In genomic region chr13:89352384-89352783, GRCh38 we compare ENCODE assay signal across 20 cellular contexts.
DNase-seq lines count a peak whose midpoint lies in the region; ATAC-seq, FAIRE-seq and TF ChIP-seq lines count a peak whose summit lies in the region.
"Had no signal": no experiment of that assay in that cellular context is flagged by ENCODE, and none has a peak within 500 bp of the region (broad histone marks: within the 10 kb centered on the region; RNA-seq: fewer than 3 reads in every experiment).

No MANE protein-coding gene starts in this region.

- no peak overlapping the region for H3K4me2 ChIP-seq in HepG2 (ENCODE audit: low read depth, low read length)
- H3K4me2 ChIP-seq: A549; BLaER1 treated with 17β-estradiol and CSF1 and Interleukin-3, amounts not matched to agents 10 nM and 100 nM had no signal

- in situ Hi-C loops in HepG2 (cut with HindIII; ENCODE audit: extremely low pct_ligation_motif_present, low pct_unique_long_range_greater_than_20kb): no loop called here

- WGBS in liver: 25% methylated on average over 2 of the region's 2 CpGs
- 0% methylated on average over 2 of the region's 2 CpGs for WGBS in HepG2 (ENCODE audit: low lambda C conversion rate)

- no peaks in the 10 kb centered on the region for H3K9me3 ChIP-seq in liver (ENCODE audit: control insufficient read depth in 4 of 4, low read length in 3 of 4)
- H3K9me3 ChIP-seq in HepG2 (ENCODE audit: low read length): no peaks in the 10 kb centered on the region
- H3K9me3 ChIP-seq: A549; BLaER1 treated with 17β-estradiol and CSF1 and Interleukin-3, amounts not matched to agents 10 nM and 100 nM; Caco-2 had no signal

- FAIRE-seq in HepG2 (lab: Jason Lieb, UNC): no peak
- FAIRE-seq: A549, D721Med, G401.6, GM12891, GM19239 had no signal

- H3K27ac ChIP-seq in liver (ENCODE audit: low read depth in 1 of 2, low read length in 2 of 2) (no peak overlapping the region), HepG2 (ENCODE audit: extremely low read length, insufficient read depth, low read length) (no peak overlapping the region)
- H3K27ac ChIP-seq: 22Rv1; A549; BLaER1 treated with 17β-estradiol and CSF1 and Interleukin-3, amounts not matched to agents 10 nM and 100 nM; C4-2B had no signal

- TF ChIP-seq RAD21 in liver (IDR thresholded peaks at IDR 0.05): no peak
- no peak for TF ChIP-seq RAD21 in HepG2 (CRISPR knock-in tag; IDR thresholded peaks at IDR 0.05)

- no peak overlapping the region for H2AFZ ChIP-seq in HepG2 (ENCODE audit: low read length)

- no peaks in the 10 kb centered on the region for H3K36me3 ChIP-seq in liver (ENCODE audit: control insufficient read depth in 4 of 4, insufficient read depth in 3 of 4, low read depth in 1 of 4, low read length in 3 of 4)
- H3K36me3 ChIP-seq in HepG2 (replicated peaks in 1 of 2; ENCODE audit: control insufficient read depth in 1 of 2, insufficient read depth in 2 of 2, low read length in 2 of 2): no peaks in the 10 kb centered on the region
- H3K36me3 ChIP-seq: BLaER1 treated with 17β-estradiol and CSF1 and Interleukin-3, amounts not matched to agents 10 nM and 100 nM had no signal

- no TSS peak for BruUV-seq in HepG2 (replicated peaks; lab: Mats Ljungman, UMichigan)

- H3K9ac ChIP-seq in liver (ENCODE audit: low read depth in 1 of 2, low read length in 2 of 2): no peak overlapping the region
- H3K9ac ChIP-seq in HepG2 (ENCODE audit: insufficient read depth, low read depth, low read length): no peak overlapping the region
- H3K9ac ChIP-seq: BLaER1 treated with 17β-estradiol and CSF1 and Interleukin-3, amounts not matched to agents 10 nM and 100 nM had no signal

- H3K4me1 ChIP-seq in liver (ENCODE audit: control insufficient read depth in 4 of 4, insufficient read depth in 4 of 4, low read length in 3 of 4) (peaks cover 0 to 2% (median 0%) of the 10 kb centered on the region in 4 donors), HepG2 (ENCODE audit: insufficient read depth, low read length) (no peaks in the 10 kb centered on the region)
- H3K4me1 ChIP-seq: A549; BLaER1 treated with 17β-estradiol and CSF1 and Interleukin-3, amounts not matched to agents 10 nM and 100 nM; Caco-2 had no signal

- H3K4me3 ChIP-seq in liver (ENCODE audit: low read depth in 1 of 3, low read length in 3 of 3) (no peak overlapping the region), HepG2 (replicated peaks in 1 of 3; ENCODE audit: insufficient read depth in 1 of 3, low read depth in 2 of 3, low read length in 3 of 3) (no peak overlapping the region)
- H3K4me3 ChIP-seq: A549; BLaER1 treated with 17β-estradiol and CSF1 and Interleukin-3, amounts not matched to agents 10 nM and 100 nM had no signal

- ATAC-seq in HepG2 (no peak), left lobe of liver (peak; percentile 19), HG03280 (IDR thresholded peaks at IDR 0.05; ENCODE audit: unreplicated experiment) (no peak)
- ATAC-seq: A549; CD8-positive, alpha-beta T cell had no signal

- POLR2A ChIA-PET in HepG2 (lab: Yijun Ruan, JAX): no interaction called here

- no peaks in the 10 kb centered on the region for H3K27me3 ChIP-seq in liver (ENCODE audit: control insufficient read depth in 4 of 4, insufficient read depth in 4 of 4, low read length in 3 of 4)
- no peaks in the 10 kb centered on the region for H3K27me3 ChIP-seq in HepG2 (ENCODE audit: control insufficient read depth in 1 of 2, insufficient read depth in 2 of 2, low read length in 2 of 2)
- H3K27me3 ChIP-seq: BLaER1 treated with 17β-estradiol and CSF1 and Interleukin-3, amounts not matched to agents 10 nM and 100 nM had no signal

- DNase-seq in HepG2 (ENCODE audit: low spot score): no peak
- no peak for DNase-seq in left lobe of liver (ENCODE audit: low spot score)
- DNase-seq in cardiac septum (ENCODE audit: low spot score): no peak
- DNase-seq: AML-193; Caco-2; Calu3; CD4-positive, alpha-beta T cell; CD8-positive, alpha-beta T cell; DMS79 treated with DMSO at 0.1 percent for 48 hours; GF-D8 had no signal

- no peak for TF ChIP-seq EP300 in HepG2 (IDR thresholded peaks at IDR 0.05; ENCODE audit: low read depth in 2 of 2, low read length in 2 of 2)
- no peak for TF ChIP-seq EP300 in HepG2 (CRISPR knock-in tag; IDR thresholded peaks at IDR 0.05; ENCODE audit: borderline replicate concordance)

- intact Hi-C loops in HepG2 (cut with micrococcal nuclease; ENCODE audit: unreplicated experiment): no loop called here
- intact Hi-C loops in cardiac septum (cut with DNase I): no loop called here

- no peak for TF ChIP-seq CTCF in liver (IDR thresholded peaks at IDR 0.05; ENCODE audit: low read depth, low read length, missing input control)
- no peak for TF ChIP-seq CTCF in HepG2 (CRISPR knock-in tag; IDR thresholded peaks at IDR 0.05)

- TF ChIP-seq POLR2A in HepG2 (IDR thresholded peaks at IDR 0.05; ENCODE audit: insufficient read depth in 1 of 2, low read depth in 2 of 2, low read length in 2 of 2): no peak

- H3K79me2 ChIP-seq in HepG2 (ENCODE audit: insufficient read depth, low read length): no peaks in the 10 kb centered on the region

- no peaks in the 10 kb centered on the region for H4K20me1 ChIP-seq in HepG2 (ENCODE audit: insufficient read depth, low read length)
- H4K20me1 ChIP-seq: BLaER1 treated with 17β-estradiol and CSF1 and Interleukin-3, amounts not matched to agents 10 nM and 100 nM had no signal

- CTCF ChIA-PET in HepG2 (lab: Yijun Ruan, JAX; ENCODE audit: low intra/inter-chr PET ratio, low total read pairs): no interaction called here

TF ChIP-seq in liver, 16 proteins besides CTCF, POLR2A, EP300 and RAD21 (continues in another document):
- no peak for TF ChIP-seq REST (IDR thresholded peaks at IDR 0.05)

TF ChIP-seq in HepG2, 621 proteins besides CTCF, POLR2A, EP300 and RAD21:
- TF ChIP-seq ZNF496 (CRISPR knock-in tag; IDR thresholded peaks at IDR 0.05; ENCODE audit: insufficient replicate concordance) (no peak), PHF8 (CRISPR knock-in tag; IDR thresholded peaks at IDR 0.05) (no peak), ZIK1 (CRISPR knock-in tag; IDR thresholded peaks at IDR 0.05; ENCODE audit: borderline replicate concordance, low read depth) (no peak), NR2F1 (CRISPR knock-in tag; IDR thresholded peaks at IDR 0.05) (no peak), ZNF883 (CRISPR knock-in tag; IDR thresholded peaks at IDR 0.05; ENCODE audit: not compliant biosample characterization) (no peak), NFKBIZ (CRISPR knock-in tag; IDR thresholded peaks at IDR 0.05) (no peak), LRRFIP1 (CRISPR knock-in tag; conservative IDR thresholded peaks at IDR 0.05) (no peak), SIX1 (CRISPR knock-in tag; IDR thresholded peaks at IDR 0.05; ENCODE audit: borderline replicate concordance) (no peak), ZNF501 (CRISPR knock-in tag; IDR thresholded peaks at IDR 0.05) (no peak), ARNTL (CRISPR knock-in tag; IDR thresholded peaks at IDR 0.05) (no peak), REXO4 (CRISPR knock-in tag; IDR thresholded peaks at IDR 0.05; ENCODE audit: borderline replicate concordance) (no peak), ISL2 (CRISPR knock-in tag; IDR thresholded peaks at IDR 0.05) (no peak)
